In genomic region chrX:72269671-72270251, GRCh38 we compare ENCODE assay signal across 7 cellular contexts. TPM values are rescaled to one million over a fixed set of nuclear protein-coding genes. Genes with fewer than 3 reads are reported as not detected.
DNase-seq lines count a peak whose midpoint lies in the region; TF ChIP-seq lines count a peak whose summit lies in the region.

No MANE protein-coding gene starts in this region.

- H3K4me3 ChIP-seq in SJSA1 (no peak overlapping the region), brain microvascular endothelial cell (ENCODE audit: low read depth, low read length) (no peak overlapping the region), sigmoid colon (no peak overlapping the region), ovary (no peak overlapping the region)

- no peak for TF ChIP-seq CTCF in brain microvascular endothelial cell (IDR thresholded peaks at IDR 0.05; ENCODE audit: low read depth, low read length, missing control alignments)
- TF ChIP-seq CTCF in sigmoid colon (IDR thresholded peaks at IDR 0.05), result no peak
- no peak for TF ChIP-seq CTCF in ovary (IDR thresholded peaks at IDR 0.05)

- H3K27ac ChIP-seq in SJSA1 (peak overlapping the region; percentile 92), brain microvascular endothelial cell (peak overlapping the region; percentile 89), sigmoid colon (peak overlapping the region in 3 of 4 donors; percentile 17 to 59 (median 57)), ovary (no peak overlapping the region)

- TF ChIP-seq EP300 in sigmoid colon (IDR thresholded peaks at IDR 0.05) (no peak), ovary (IDR thresholded peaks at IDR 0.05) (no peak)

- H3K36me3 ChIP-seq in SJSA1 (peaks cover 66% of the 10 kb centered on the region), brain microvascular endothelial cell (replicated peaks) (peaks cover 68% of the 10 kb centered on the region), sigmoid colon (peaks cover 16 to 53% (median 37%) of the 10 kb centered on the region in 4 donors), ovary (no peaks in the 10 kb centered on the region)

- in situ Hi-C loops in brain microvascular endothelial cell (cut with HindIII; ENCODE audit: low pct_ligation_motif_present, low sequenced_read_pairs), result no loop called here

- H3K4me1 ChIP-seq in SJSA1 (replicated peaks) (peaks cover 61% of the 10 kb centered on the region), sigmoid colon (peaks cover 0 to 11% (median 3%) of the 10 kb centered on the region in 4 donors), ovary (ENCODE audit: insufficient read depth) (no peaks in the 10 kb centered on the region)

- intact Hi-C loops in sigmoid colon (cut with DNase I) (no loop called here), ovary (cut with DNase I) (no loop called here)

- DNase-seq in HCEC 1CT, result peak; percentile 54
- peak; percentile 76 to 81 for DNase-seq in SJSA1 (ENCODE audit: low read depth in 1 of 2, low spot score in 2 of 2)
- peak; percentile 86 for DNase-seq in brain microvascular endothelial cell
- DNase-seq in sigmoid colon, result no peak
- DNase-seq in ecto neural progenitor cell (ENCODE audit: low spot score), result no peak
- no peak for DNase-seq in ovary
- DNase-seq in NCI-H510A treated with DMSO at 0.1 percent for 48 hours (lab: John Stamatoyannopoulos, UW), result no peak

- WGBS in sigmoid colon, 2 donors, result 56 to 58% methylated on average over 3 of the region's 3 CpGs
- WGBS in ovary, 3 donors, result 57 to 64% (median 61%) methylated on average over 3 of the region's 3 CpGs

- H3K27me3 ChIP-seq in SJSA1 (replicated peaks), result no peaks in the 10 kb centered on the region
- H3K27me3 ChIP-seq in brain microvascular endothelial cell (replicated peaks), result no peaks in the 10 kb centered on the region
- no peaks in the 10 kb centered on the region for H3K27me3 ChIP-seq in sigmoid colon
- no peaks in the 10 kb centered on the region for H3K27me3 ChIP-seq in ovary

- TF ChIP-seq POLR2A in sigmoid colon (IDR thresholded peaks at IDR 0.05) (no peak), ovary (IDR thresholded peaks at IDR 0.05) (no peak)

- no peaks in the 10 kb centered on the region for H3K9me3 ChIP-seq in SJSA1 (replicated peaks)
- no peaks in the 10 kb centered on the region for H3K9me3 ChIP-seq in sigmoid colon
- H3K9me3 ChIP-seq in ovary, result no peaks in the 10 kb centered on the region

RNA-seq across cellular contexts. Expression of gene RPS4X, which starts 7.3 kb away (rescaled TPM):
- total RNA-seq in SJSA1 (2014; rRNA removed; shearing (Covaris generic)), result 541 and 647 TPM in 2 replicates
- total RNA-seq in sigmoid colon (1,000 to 10,000 TPM in 3 of 4 donors, 100 to 1,000 TPM in 1; 842 to 1,555 (median 1,107) TPM), ovary (1,000 to 10,000 TPM; 1,767 to 3,214 (median 2,276) TPM)
- polyA plus RNA-seq in sigmoid colon (1,000 to 10,000 TPM; 1,029 to 2,141 (median 1,186) TPM), ovary (1,000 to 10,000 TPM; 3,049 to 3,742 TPM)

RNA-seq across cellular contexts. Expression of gene ERCC6L, which starts 30.9 kb away (rescaled TPM):
- 14.4 and 19.3 TPM in 2 replicates for total RNA-seq in SJSA1 (2014; rRNA removed; shearing (Covaris generic))
- total RNA-seq in sigmoid colon (under 1 TPM in 2 of 4 donors, not detected in 2; under 0.01 to 0.16 TPM), ovary (under 1 TPM; 0.05 to 0.60 (median 0.36) TPM)
- polyA plus RNA-seq in sigmoid colon (1 to 10 TPM in 1 of 3 donors, under 1 TPM in 1, not detected in 1; 0.23 to 2.4 TPM), ovary (under 1 TPM; 0.20 to 0.23 TPM)

RNA-seq across cellular contexts. Expression of gene CITED1, which starts 36.0 kb away (rescaled TPM):
- total RNA-seq in SJSA1 (2014; rRNA removed; shearing (Covaris generic)), result 0.11 and 3.8 TPM in 2 replicates
- total RNA-seq in sigmoid colon, result under 1 TPM in 1 of 4 donors, not detected in 3; 0.99 TPM
- 1 to 10 TPM in 1 of 3 donors, under 1 TPM in 1, not detected in 1; 0.52 to 2.4 TPM for polyA plus RNA-seq in sigmoid colon
- 10 to 100 TPM in 1 of 7 donors, 1 to 10 TPM in 4, under 1 TPM in 1, not detected in 1; 0.81 to 11.6 (median 1.4) TPM for total RNA-seq in ovary
- under 1 TPM in 1 of 2 donors, not detected in 1; 0.77 TPM for polyA plus RNA-seq in ovary

Comparison
In these comparisons a context has a peak if more than half of its experiments do, and no peak if none do; other contexts are left out.
1. DNase-seq: peak in HCEC 1CT (single experiment), SJSA1 (2 of 2) and brain microvascular endothelial cell (single experiment); none in sigmoid colon (single experiment), ecto neural progenitor cell (single experiment), ovary (0 of 5) and NCI-H510A treated with DMSO at 0.1 percent for 48 hours (single experiment).
2. H3K27ac ChIP-seq: peak in SJSA1 (single experiment), brain microvascular endothelial cell (single experiment) and sigmoid colon (3 of 4); none in ovary (0 of 2).